In genomic region chr16:10925285-10925684, GRCh38 we compare ENCODE assay signal across 2 cellular contexts.
TF ChIP-seq lines count a peak whose summit lies in the region.

No MANE protein-coding gene starts in this region.

TF ChIP-seq in WTC11, 78 proteins besides CTCF, POLR2A, EP300 and RAD21:
- TF ChIP-seq ZNF121 (CRISPR knock-in tag; IDR thresholded peaks at IDR 0.05): peak; percentile 72; the same call in 1 of the 2 replicates

TF ChIP-seq in HepG2, 621 proteins besides CTCF, POLR2A, EP300 and RAD21:
- peak; percentile 83 for TF ChIP-seq ZNF121 (CRISPR knock-in tag; IDR thresholded peaks at IDR 0.05)
